14 cellular contexts compared by ENCODE assay signal in genomic region chr9:18768951-18769622, GRCh38.
DNase-seq lines count a peak whose midpoint lies in the region; ATAC-seq and TF ChIP-seq lines count a peak whose summit lies in the region.
"Had no signal": no experiment of that assay in that cellular context is flagged by ENCODE, and none has a peak within 500 bp of the region (broad histone marks: within the 10 kb centered on the region; RNA-seq: fewer than 3 reads in every experiment).

No MANE protein-coding gene starts in this region.

- H3K4me1 Mint-ChIP-seq in stimulated activated memory B cell treated with anti-CD40 and anti-IgM and Interleukin-4, amounts not matched to agents 10 μg/mL and 1 μg/mL and 100 μg/mL, for 72 hours = no peaks in the 10 kb centered on the region

- H3K27ac Mint-ChIP-seq in stimulated activated memory B cell treated with anti-CD40 and anti-IgM and Interleukin-4, amounts not matched to agents 10 μg/mL and 1 μg/mL and 100 μg/mL, for 72 hours = peak overlapping the region; percentile 29
- H3K27ac Mint-ChIP-seq: CD8-positive, alpha-beta T cell; T-helper 2 cell treated with Interferon-gamma antibody and Interleukin-4, amounts not matched to agents 5 μg/mL and 100 μg/mL, for 36 hours had no signal

- no peak overlapping the region for H3K4me3 ChIP-seq in prostate gland
- H3K4me3 ChIP-seq: ovary, testis had no signal

- H3K9me3 ChIP-seq in prostate gland = no peaks in the 10 kb centered on the region
- H3K9me3 ChIP-seq: ovary, testis had no signal

- TF ChIP-seq POLR2A in prostate gland (IDR thresholded peaks at IDR 0.05) = no peak

- peak overlapping the region; percentile 13 for H3K4me3 Mint-ChIP-seq in stimulated activated memory B cell treated with anti-CD40 and anti-IgM and Interleukin-4, amounts not matched to agents 10 μg/mL and 1 μg/mL and 100 μg/mL, for 72 hours
- H3K4me3 Mint-ChIP-seq: CD8-positive, alpha-beta T cell; T-helper 2 cell treated with Interferon-gamma antibody and Interleukin-4, amounts not matched to agents 5 μg/mL and 100 μg/mL, for 36 hours had no signal

- DNase-seq in prostate gland (ENCODE audit: low spot score) = no peak
- DNase-seq in middle frontal gyrus (ENCODE audit: extremely low spot score, low spot score) = no peak
- DNase-seq: CD8-positive, alpha-beta T cell; NCI-H1436 treated with DMSO at 0.1 percent for 48 hours; ovary; stimulated activated CD4-positive, alpha-beta T cell treated with anti-CD3 and anti-CD28 coated beads, Interleukin-2, amount 100 ng/mL, for 48 hours; testis had no signal

- no peaks in the 10 kb centered on the region for H3K4me1 ChIP-seq in prostate gland (replicated peaks)
- H3K4me1 ChIP-seq: testis had no signal

- no peaks in the 10 kb centered on the region for H3K36me3 Mint-ChIP-seq in stimulated activated memory B cell treated with anti-CD40 and anti-IgM and Interleukin-4, amounts not matched to agents 10 μg/mL and 1 μg/mL and 100 μg/mL, for 72 hours
- H3K36me3 Mint-ChIP-seq: CD8-positive, alpha-beta T cell had no signal

- ATAC-seq in GM18909 (IDR thresholded peaks at IDR 0.05; ENCODE audit: poor library complexity, unreplicated experiment) = peak; percentile 84
- peak; percentile 93 for ATAC-seq in GM21723 (IDR thresholded peaks at IDR 0.05; ENCODE audit: unreplicated experiment)
- peak; percentile 86 for ATAC-seq in HG03135 (IDR thresholded peaks at IDR 0.05; ENCODE audit: unreplicated experiment)
- peak; percentile 68 for ATAC-seq in stimulated activated memory B cell treated with anti-CD40 and anti-IgM and Interleukin-4, amounts not matched to agents 10 μg/mL and 1 μg/mL and 100 μg/mL, for 72 hours
- ATAC-seq in SK-N-SH treated with all-trans-retinoic acid at 6 μM for 48 hours = no peak
- ATAC-seq: CD8-positive, alpha-beta T cell; left lobe of liver had no signal

- no peaks in the 10 kb centered on the region for H3K36me3 ChIP-seq in prostate gland
- H3K36me3 ChIP-seq: ovary had no signal

- no peak overlapping the region for H3K27ac ChIP-seq in prostate gland
- H3K27ac ChIP-seq: ovary, testis had no signal

- intact Hi-C loops in prostate gland (cut with DNase I) = no loop called here

- no peaks in the 10 kb centered on the region for H3K27me3 ChIP-seq in prostate gland (replicated peaks; ENCODE audit: insufficient read depth)
- H3K27me3 ChIP-seq: ovary, testis had no signal

- 82% methylated on average over 6 of the region's 6 CpGs for WGBS in prostate gland

- peaks cover 2% of the 10 kb centered on the region for H3K9me3 Mint-ChIP-seq in stimulated activated memory B cell treated with anti-CD40 and anti-IgM and Interleukin-4, amounts not matched to agents 10 μg/mL and 1 μg/mL and 100 μg/mL, for 72 hours
- H3K9me3 Mint-ChIP-seq: CD8-positive, alpha-beta T cell; T-helper 2 cell treated with Interferon-gamma antibody and Interleukin-4, amounts not matched to agents 5 μg/mL and 100 μg/mL, for 36 hours had no signal

- no peak for TF ChIP-seq CTCF in prostate gland (IDR thresholded peaks at IDR 0.05)

- peaks cover 18% of the 10 kb centered on the region for H3K27me3 Mint-ChIP-seq in stimulated activated memory B cell treated with anti-CD40 and anti-IgM and Interleukin-4, amounts not matched to agents 10 μg/mL and 1 μg/mL and 100 μg/mL, for 72 hours

TF ChIP-seq in SK-N-SH treated with all-trans-retinoic acid at 6 μM for 48 hours, 23 proteins besides CTCF, POLR2A, EP300 and RAD21:
- TF ChIP-seq CREB5 (CRISPR knock-in tag; IDR thresholded peaks at IDR 0.05; ENCODE audit: low read depth) = no peak
- no peak for TF ChIP-seq SNAI2 (CRISPR knock-in tag; IDR thresholded peaks at IDR 0.05)
- no peak for TF ChIP-seq GLIS3 (CRISPR knock-in tag; IDR thresholded peaks at IDR 0.05)
TF ChIP-seq in SK-N-SH treated with all-trans-retinoic acid at 6 μM for 48 hours: peak in this region for 0.
